In genomic region chr10:127462643-127463295, GRCh38 we compare ENCODE assay signal across 25 cellular contexts.
A peak's percentile ranks its signal among the peaks of the same experiment; 100 is the strongest.
DNase-seq lines count a peak whose midpoint lies in the region; ATAC-seq lines count a peak whose summit lies in the region.
"Had no signal": no experiment of that assay in that cellular context is flagged by ENCODE, and none has a peak within 500 bp of the region (broad histone marks: within the 10 kb centered on the region; RNA-seq: fewer than 3 reads in every experiment).

No MANE protein-coding gene starts in this region.

- peaks cover 0 to 16% (median 6%) of the 10 kb centered on the region in 9 donors for H3K9me3 Mint-ChIP-seq in naive thymus-derived CD8-positive, alpha-beta T cell

- H3K4me1 Mint-ChIP-seq in naive thymus-derived CD8-positive, alpha-beta T cell: no peaks in the 10 kb centered on the region
- H3K4me1 Mint-ChIP-seq: mesothelial cell of epicardium; stimulated activated memory B cell treated with anti-CD40 and anti-IgM and Interleukin-4, amounts not matched to agents 10 μg/mL and 1 μg/mL and 100 μg/mL, for 72 hours; T-helper 17 cell had no signal

- H3K4me3 Mint-ChIP-seq in naive thymus-derived CD8-positive, alpha-beta T cell: no peak overlapping the region
- H3K4me3 Mint-ChIP-seq: mesothelial cell of epicardium; natural killer cell treated with Interleukin-12 subunit alpha and Interleukin-12 subunit beta and Interleukin-15 and Interleukin-18, amount 100 ng/mL, for 72 hours; stimulated activated memory B cell treated with anti-CD40 and anti-IgM and Interleukin-4, amounts not matched to agents 10 μg/mL and 1 μg/mL and 100 μg/mL, for 72 hours; T-helper 17 cell had no signal

- POLR2A ChIA-PET in naive thymus-derived CD8-positive, alpha-beta T cell (lab: Charles Lee): no interaction called here

- H3K27me3 Mint-ChIP-seq in naive thymus-derived CD8-positive, alpha-beta T cell: peaks cover 0 to 19% (median 7%) of the 10 kb centered on the region in 5 donors
- H3K27me3 Mint-ChIP-seq: stimulated activated memory B cell treated with anti-CD40 and anti-IgM and Interleukin-4, amounts not matched to agents 10 μg/mL and 1 μg/mL and 100 μg/mL, for 72 hours; T-helper 17 cell had no signal

- intact Hi-C loops in cardiac septum (cut with DNase I): no loop called here
- intact Hi-C loops in left ventricle myocardium superior (cut with micrococcal nuclease): no loop called here

- H3K27ac Mint-ChIP-seq in naive thymus-derived CD8-positive, alpha-beta T cell: no peak overlapping the region
- H3K27ac Mint-ChIP-seq: mesothelial cell of epicardium; natural killer cell treated with Interleukin-12 subunit alpha and Interleukin-12 subunit beta and Interleukin-15 and Interleukin-18, amount 100 ng/mL, for 72 hours; stimulated activated memory B cell treated with anti-CD40 and anti-IgM and Interleukin-4, amounts not matched to agents 10 μg/mL and 1 μg/mL and 100 μg/mL, for 72 hours; T-helper 17 cell had no signal

- H3K36me3 Mint-ChIP-seq in naive thymus-derived CD8-positive, alpha-beta T cell: no peaks in the 10 kb centered on the region
- H3K36me3 Mint-ChIP-seq: natural killer cell treated with Interleukin-12 subunit alpha and Interleukin-12 subunit beta and Interleukin-15 and Interleukin-18, amount 100 ng/mL, for 72 hours; stimulated activated memory B cell treated with anti-CD40 and anti-IgM and Interleukin-4, amounts not matched to agents 10 μg/mL and 1 μg/mL and 100 μg/mL, for 72 hours had no signal

- ATAC-seq in left ventricle myocardium superior: no peak
- ATAC-seq in naive thymus-derived CD8-positive, alpha-beta T cell: no peak
- ATAC-seq: body of pancreas; left lung; natural killer cell treated with Interleukin-12 subunit alpha and Interleukin-12 subunit beta and Interleukin-15 and Interleukin-18, amount 100 ng/mL, for 72 hours; stimulated activated memory B cell treated with anti-CD40 and anti-IgM and Interleukin-4, amounts not matched to agents 10 μg/mL and 1 μg/mL and 100 μg/mL, for 72 hours; T-helper 17 cell had no signal

- peak; percentile 70 for DNase-seq in cardiac septum (ENCODE audit: low spot score)
- DNase-seq in left ventricle myocardium superior: no peak
- peak; percentile 52 for DNase-seq in NCI-H146 treated with DMSO at 0.1 percent for 48 hours (lab: John Stamatoyannopoulos, UW; ENCODE audit: unreplicated experiment)
- DNase-seq in NCI-H748 treated with DMSO at 0.1 percent for 48 hours (lab: John Stamatoyannopoulos, UW): peak; percentile 85
- DNase-seq in DMS 273 (lab: John Stamatoyannopoulos, UW; ENCODE audit: unreplicated experiment): no peak
- DNase-seq in naive thymus-derived CD8-positive, alpha-beta T cell: no peak
- no peak for DNase-seq in stimulated activated CD8-positive, alpha-beta memory T cell treated with anti-CD3 and anti-CD28 coated beads, Interleukin-4, amount 100 ng/mL, for 48 hours
- DNase-seq: activated CD4-positive, alpha-beta T cell treated with anti-CD3 and anti-CD28 coated beads for 48 hours; activated naive CD4-positive, alpha-beta T cell; activated T-cell treated with anti-CD3 and anti-CD28 coated beads, Interleukin-2, amount 50 U/mL, for 48 hours; COR-L47; foreskin fibroblast; H7; Karpas-422; left lung; NCI-H1048; RPMI8226; SK-N-SH; spleen; stimulated activated CD4-positive, alpha-beta T cell treated with anti-CD3 and anti-CD28 coated beads, Interleukin-2, amount 100 ng/mL, for 48 hours; T-helper 17 cell had no signal

Comparison
In these comparisons a context has a peak if more than half of its experiments do, and no peak if none do; other contexts are left out.
1. DNase-seq: peak in cardiac septum (single experiment), NCI-H146 treated with DMSO at 0.1 percent for 48 hours (single experiment) and NCI-H748 treated with DMSO at 0.1 percent for 48 hours (single experiment); none in left ventricle myocardium superior (single experiment), DMS 273 (single experiment), naive thymus-derived CD8-positive, alpha-beta T cell (0 of 10) and stimulated activated CD8-positive, alpha-beta memory T cell treated with anti-CD3 and anti-CD28 coated beads, Interleukin-4, amount 100 ng/mL, for 48 hours (single experiment).